Comparison of ENCODE assay signal across 12 cellular contexts in genomic region chr2:147688252-147688651, GRCh38.
"Had no signal": no experiment of that assay in that cellular context is flagged by ENCODE, and none has a peak within 500 bp of the region (broad histone marks: within the 10 kb centered on the region; RNA-seq: fewer than 3 reads in every experiment).

No MANE protein-coding gene starts in this region.

- DNase-seq: activated B cell treated with CpG ODN at 0.5 μM for 24 hours; activated CD4-positive, alpha-beta T cell treated with anti-CD3 and anti-CD28 coated beads, Interleukin-2, amount 10 ng/mL, durations not matched to agents 24 days and 14 days; activated naive CD4-positive, alpha-beta T cell treated with Interleukin-2 at 50 U/mL for 16 hours; effector memory CD8-positive, alpha-beta T cell; foreskin fibroblast; head of caudate nucleus; left ventricle myocardium superior; naive B cell; stimulated activated naive B cell treated with anti-CD40 and anti-IgM and Interleukin-4, amounts not matched to agents 10 μg/mL and 1 μg/mL and 100 μg/mL, for 72 hours had no signal

- FAIRE-seq: islet of Langerhans had no signal

- ATAC-seq: effector memory CD8-positive, alpha-beta T cell; left ventricle myocardium superior; SK-N-SH treated with all-trans-retinoic acid at 6 μM for 48 hours; stimulated activated naive B cell treated with anti-CD40 and anti-IgM and Interleukin-4, amounts not matched to agents 10 μg/mL and 1 μg/mL and 100 μg/mL, for 72 hours had no signal

- H3K9ac ChIP-seq: parathyroid adenoma had no signal

- H3K4me1 ChIP-seq: parathyroid adenoma had no signal

- H3K27ac ChIP-seq: parathyroid adenoma had no signal

- H2AFZ ChIP-seq: parathyroid adenoma had no signal

- H3K79me2 ChIP-seq: parathyroid adenoma had no signal
